1 cellular context compared by ENCODE assay signal in genomic region chr6:22113046-22113766, GRCh38.
TF ChIP-seq lines count a peak whose summit lies in the region.

No MANE protein-coding gene starts in this region.

TF ChIP-seq in A549, 52 proteins besides CTCF, POLR2A, EP300 and RAD21 (continued from another document):
- TF ChIP-seq RNF2 (IDR thresholded peaks at IDR 0.05; ENCODE audit: borderline replicate concordance, low read depth): no peak
- TF ChIP-seq NR3C1 (IDR thresholded peaks at IDR 0.05): no peak
- no peak for TF ChIP-seq MYC (IDR thresholded peaks at IDR 0.05; ENCODE audit: borderline replicate concordance, low read length)
- TF ChIP-seq EHF (CRISPR knock-in tag; IDR thresholded peaks at IDR 0.05): peak; percentile 35; the same call in 1 of the 2 replicates
- TF ChIP-seq RARB (CRISPR knock-in tag; IDR thresholded peaks at IDR 0.05): no peak
- no peak for TF ChIP-seq NPAS2 (CRISPR knock-in tag; IDR thresholded peaks at IDR 0.05; ENCODE audit: borderline replicate concordance)
- peak; percentile 97 for TF ChIP-seq GATA3 (IDR thresholded peaks at IDR 0.05; ENCODE audit: borderline replicate concordance)
- TF ChIP-seq ZC3H11A (IDR thresholded peaks at IDR 0.05): no peak
- TF ChIP-seq JUNB (IDR thresholded peaks at IDR 0.05): peak; percentile 99
- TF ChIP-seq ATOH8 (CRISPR knock-in tag; IDR thresholded peaks at IDR 0.05; ENCODE audit: low read depth): no peak; the same call in 1 of the 2 replicates
- TF ChIP-seq, protein P1, sequence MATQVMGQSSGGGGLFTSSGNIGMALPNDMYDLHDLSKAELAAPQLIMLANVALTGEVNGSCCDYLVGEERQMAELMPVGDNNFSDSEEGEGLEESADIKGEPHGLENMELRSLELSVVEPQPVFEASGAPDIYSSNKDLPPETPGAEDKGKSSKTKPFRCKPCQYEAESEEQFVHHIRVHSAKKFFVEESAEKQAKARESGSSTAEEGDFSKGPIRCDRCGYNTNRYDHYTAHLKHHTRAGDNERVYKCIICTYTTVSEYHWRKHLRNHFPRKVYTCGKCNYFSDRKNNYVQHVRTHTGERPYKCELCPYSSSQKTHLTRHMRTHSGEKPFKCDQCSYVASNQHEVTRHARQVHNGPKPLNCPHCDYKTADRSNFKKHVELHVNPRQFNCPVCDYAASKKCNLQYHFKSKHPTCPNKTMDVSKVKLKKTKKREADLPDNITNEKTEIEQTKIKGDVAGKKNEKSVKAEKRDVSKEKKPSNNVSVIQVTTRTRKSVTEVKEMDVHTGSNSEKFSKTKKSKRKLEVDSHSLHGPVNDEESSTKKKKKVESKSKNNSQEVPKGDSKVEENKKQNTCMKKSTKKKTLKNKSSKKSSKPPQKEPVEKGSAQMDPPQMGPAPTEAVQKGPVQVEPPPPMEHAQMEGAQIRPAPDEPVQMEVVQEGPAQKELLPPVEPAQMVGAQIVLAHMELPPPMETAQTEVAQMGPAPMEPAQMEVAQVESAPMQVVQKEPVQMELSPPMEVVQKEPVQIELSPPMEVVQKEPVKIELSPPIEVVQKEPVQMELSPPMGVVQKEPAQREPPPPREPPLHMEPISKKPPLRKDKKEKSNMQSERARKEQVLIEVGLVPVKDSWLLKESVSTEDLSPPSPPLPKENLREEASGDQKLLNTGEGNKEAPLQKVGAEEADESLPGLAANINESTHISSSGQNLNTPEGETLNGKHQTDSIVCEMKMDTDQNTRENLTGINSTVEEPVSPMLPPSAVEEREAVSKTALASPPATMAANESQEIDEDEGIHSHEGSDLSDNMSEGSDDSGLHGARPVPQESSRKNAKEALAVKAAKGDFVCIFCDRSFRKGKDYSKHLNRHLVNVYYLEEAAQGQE (IDR thresholded peaks at IDR 0.05): no peak
- no peak for TF ChIP-seq CBX2 (IDR thresholded peaks at IDR 0.05; ENCODE audit: borderline replicate concordance, low read depth)
- TF ChIP-seq POLR2AphosphoS2 (conservative IDR thresholded peaks at IDR 0.05; ENCODE audit: low read length): no peak
- TF ChIP-seq, protein P2, sequence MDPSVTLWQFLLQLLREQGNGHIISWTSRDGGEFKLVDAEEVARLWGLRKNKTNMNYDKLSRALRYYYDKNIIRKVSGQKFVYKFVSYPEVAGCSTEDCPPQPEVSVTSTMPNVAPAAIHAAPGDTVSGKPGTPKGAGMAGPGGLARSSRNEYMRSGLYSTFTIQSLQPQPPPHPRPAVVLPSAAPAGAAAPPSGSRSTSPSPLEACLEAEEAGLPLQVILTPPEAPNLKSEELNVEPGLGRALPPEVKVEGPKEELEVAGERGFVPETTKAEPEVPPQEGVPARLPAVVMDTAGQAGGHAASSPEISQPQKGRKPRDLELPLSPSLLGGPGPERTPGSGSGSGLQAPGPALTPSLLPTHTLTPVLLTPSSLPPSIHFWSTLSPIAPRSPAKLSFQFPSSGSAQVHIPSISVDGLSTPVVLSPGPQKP (IDR thresholded peaks at IDR 0.05; ENCODE audit: low read depth, low read length): no peak
- peak; percentile 91 for TF ChIP-seq HES2 (IDR thresholded peaks at IDR 0.05)
- no peak for TF ChIP-seq TFCP2L1 (CRISPR knock-in tag; IDR thresholded peaks at IDR 0.05)
- no peak for TF ChIP-seq KDM1A (IDR thresholded peaks at IDR 0.05; ENCODE audit: low read depth)
- no peak for TF ChIP-seq CHD4 (IDR thresholded peaks at IDR 0.05; ENCODE audit: borderline replicate concordance)
- no peak for TF ChIP-seq RCOR1 (IDR thresholded peaks at IDR 0.05; ENCODE audit: low read depth, low read length)
- TF ChIP-seq HOXB13 (CRISPR knock-in tag; IDR thresholded peaks at IDR 0.05; ENCODE audit: low read depth): 0 out of 2 replicates have a peak, but pooled peaks have one; percentile 32
- TF ChIP-seq E2F6 (IDR thresholded peaks at IDR 0.05; ENCODE audit: borderline replicate concordance, low read depth): no peak
- TF ChIP-seq MAZ (IDR thresholded peaks at IDR 0.05; ENCODE audit: borderline replicate concordance, low read depth, low read length): no peak
- TF ChIP-seq ESRRA (IDR thresholded peaks at IDR 0.05; ENCODE audit: borderline replicate concordance, low read length): no peak
- peak; percentile 65 for TF ChIP-seq SMC3 (IDR thresholded peaks at IDR 0.05)
- TF ChIP-seq, protein P3, sequence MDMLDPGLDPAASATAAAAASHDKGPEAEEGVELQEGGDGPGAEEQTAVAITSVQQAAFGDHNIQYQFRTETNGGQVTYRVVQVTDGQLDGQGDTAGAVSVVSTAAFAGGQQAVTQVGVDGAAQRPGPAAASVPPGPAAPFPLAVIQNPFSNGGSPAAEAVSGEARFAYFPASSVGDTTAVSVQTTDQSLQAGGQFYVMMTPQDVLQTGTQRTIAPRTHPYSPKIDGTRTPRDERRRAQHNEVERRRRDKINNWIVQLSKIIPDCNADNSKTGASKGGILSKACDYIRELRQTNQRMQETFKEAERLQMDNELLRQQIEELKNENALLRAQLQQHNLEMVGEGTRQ (IDR thresholded peaks at IDR 0.05): no peak
- TF ChIP-seq MAFK (IDR thresholded peaks at IDR 0.05; ENCODE audit: partially characterized antibody): peak; percentile 69
- TF ChIP-seq TP53 (CRISPR knock-in tag; IDR thresholded peaks at IDR 0.05): no peak
- no peak for TF ChIP-seq CBX8 (IDR thresholded peaks at IDR 0.05)
- TF ChIP-seq ZFP36 (IDR thresholded peaks at IDR 0.05; ENCODE audit: borderline replicate concordance, partially characterized antibody): no peak
- peak; percentile 96 for TF ChIP-seq CEBPB (IDR thresholded peaks at IDR 0.05)
- TF ChIP-seq PHF8 (IDR thresholded peaks at IDR 0.05; ENCODE audit: borderline replicate concordance, low read depth): no peak
- TF ChIP-seq, protein P4, sequence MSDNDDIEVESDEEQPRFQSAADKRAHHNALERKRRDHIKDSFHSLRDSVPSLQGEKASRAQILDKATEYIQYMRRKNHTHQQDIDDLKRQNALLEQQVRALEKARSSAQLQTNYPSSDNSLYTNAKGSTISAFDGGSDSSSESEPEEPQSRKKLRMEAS (IDR thresholded peaks at IDR 0.05): peak; percentile 74
- no peak for TF ChIP-seq SREBF2 (IDR thresholded peaks at IDR 0.05)
TF ChIP-seq in A549: peak in this region for 15.
